Comparison of ENCODE assay signal across 1 cellular context in genomic region chr15:39549912-39550311, GRCh38.
TF ChIP-seq lines count a peak whose summit lies in the region.

No MANE protein-coding gene starts in this region.

TF ChIP-seq in K562, 482 proteins besides CTCF, POLR2A, EP300 and RAD21 (continued from another document):
- TF ChIP-seq ZNF277 (CRISPR knock-in tag; IDR thresholded peaks at IDR 0.05; ENCODE audit: borderline replicate concordance) (no peak), CTBP1 (IDR thresholded peaks at IDR 0.05; ENCODE audit: borderline replicate concordance) (no peak), ZNF121 (CRISPR knock-in tag; conservative IDR thresholded peaks at IDR 0.05) (no peak), CCNT2 (IDR thresholded peaks at IDR 0.05; ENCODE audit: borderline replicate concordance, extremely low read depth, insufficient read length, low read depth, low read length) (no peak), BDP1 (IDR thresholded peaks at IDR 0.05; ENCODE audit: insufficient read depth, insufficient read length) (no peak), MYBL2 (IDR thresholded peaks at IDR 0.05; ENCODE audit: low read depth) (no peak), MYBL2 (CRISPR knock-in tag; IDR thresholded peaks at IDR 0.05; ENCODE audit: borderline replicate concordance) (no peak), NR1H2 (CRISPR knock-in tag; IDR thresholded peaks at IDR 0.05) (no peak), CHD4 (IDR thresholded peaks at IDR 0.05; ENCODE audit: insufficient read depth, insufficient replicate concordance, low read depth, low read length, poor library complexity, severe bottlenecking) (no peak), PHF20 (IDR thresholded peaks at IDR 0.05; ENCODE audit: partially characterized antibody) (no peak), CC2D1A (IDR thresholded peaks at IDR 0.05) (no peak)
- TF ChIP-seq, protein P1, sequence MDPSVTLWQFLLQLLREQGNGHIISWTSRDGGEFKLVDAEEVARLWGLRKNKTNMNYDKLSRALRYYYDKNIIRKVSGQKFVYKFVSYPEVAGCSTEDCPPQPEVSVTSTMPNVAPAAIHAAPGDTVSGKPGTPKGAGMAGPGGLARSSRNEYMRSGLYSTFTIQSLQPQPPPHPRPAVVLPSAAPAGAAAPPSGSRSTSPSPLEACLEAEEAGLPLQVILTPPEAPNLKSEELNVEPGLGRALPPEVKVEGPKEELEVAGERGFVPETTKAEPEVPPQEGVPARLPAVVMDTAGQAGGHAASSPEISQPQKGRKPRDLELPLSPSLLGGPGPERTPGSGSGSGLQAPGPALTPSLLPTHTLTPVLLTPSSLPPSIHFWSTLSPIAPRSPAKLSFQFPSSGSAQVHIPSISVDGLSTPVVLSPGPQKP (CRISPR knock-in tag; IDR thresholded peaks at IDR 0.05), result no peak
